ENCODE assay signal across 7 cellular contexts in the genomic region with DNA sequence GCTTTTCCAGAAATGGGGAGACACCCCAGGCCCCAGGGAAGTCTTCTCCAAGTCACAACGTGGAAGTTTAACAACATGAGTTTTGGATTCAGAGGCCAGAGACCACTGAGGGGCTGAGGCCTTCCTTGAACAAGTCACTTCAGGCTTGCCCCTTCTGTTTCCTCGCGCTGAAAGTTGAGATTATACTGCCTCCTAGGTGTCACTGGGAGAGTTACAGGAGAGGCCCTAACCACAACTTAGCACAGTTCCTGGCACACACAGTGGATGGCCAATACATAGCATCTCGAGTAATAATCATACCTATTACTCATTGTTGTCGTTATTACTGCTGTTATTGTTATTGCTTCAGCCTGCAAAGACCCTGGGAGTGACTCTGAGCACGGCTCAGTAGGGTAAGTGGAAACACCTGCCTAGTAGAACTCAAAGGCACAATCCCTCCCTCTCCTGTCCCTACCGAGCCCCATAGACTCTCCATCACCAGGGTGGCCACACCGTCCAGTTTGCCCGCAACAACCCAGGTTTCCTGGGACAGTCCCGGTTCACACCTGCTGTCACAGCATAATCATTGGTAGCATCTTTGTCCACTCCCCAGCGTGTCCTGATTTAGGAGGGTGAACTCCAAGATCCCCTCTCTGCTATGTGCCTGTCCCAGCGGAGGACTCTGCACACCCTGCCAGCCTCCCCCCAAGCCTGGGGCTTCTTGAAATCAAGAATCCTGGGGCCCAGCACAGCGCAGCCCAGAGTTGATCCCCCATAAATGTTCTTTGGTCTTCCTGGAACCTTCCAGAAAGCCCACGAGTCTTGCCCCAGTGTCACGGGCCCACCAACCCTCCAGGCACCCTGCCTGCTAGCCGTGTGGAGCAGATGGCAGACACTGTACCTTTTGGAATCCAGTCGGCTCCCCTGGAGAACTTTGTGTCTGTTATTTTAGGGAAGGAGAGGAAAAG.
DNase-seq lines count a peak whose midpoint lies in the region; ATAC-seq and TF ChIP-seq lines count a peak whose summit lies in the region.

No MANE protein-coding gene starts in this region.

- H3K9me3 ChIP-seq in DND-41 (ENCODE audit: insufficient read depth, low read length, severe bottlenecking) (no peaks in the 10 kb centered on the region), ascending aorta (no peaks in the 10 kb centered on the region), uterus (no peaks in the 10 kb centered on the region)

- H3K4me1 Mint-ChIP-seq in activated T-helper 2 cell treated with anti-CD3 and anti-CD28 coated beads, Interferon-gamma antibody, Interleukin-2, Interleukin-4, amounts not matched to agents 10 μg/mL and 5 μg/mL and 100 μg/mL, durations not matched to agents 14 hours and 24 hours and 36 hours (ENCODE audit: low read depth), result no peaks in the 10 kb centered on the region

- no peaks in the 10 kb centered on the region for H3K79me2 ChIP-seq in DND-41 (ENCODE audit: insufficient read depth, low read length)

- TF ChIP-seq POLR2A in uterus (IDR thresholded peaks at IDR 0.05), result no peak

- TF ChIP-seq CTCF in DND-41 (IDR thresholded peaks at IDR 0.05; ENCODE audit: borderline replicate concordance, extremely low read depth, low read length, poor library complexity, severe bottlenecking) (peak; percentile 74), HL-60 (IDR thresholded peaks at IDR 0.05; ENCODE audit: insufficient read depth, low read length) (peak; percentile 42), ascending aorta (IDR thresholded peaks at IDR 0.05) (peak in 2 of 3 experiments; percentile 23 to 37), kidney epithelial cell (IDR thresholded peaks at IDR 0.05; ENCODE audit: insufficient read depth, low read length, poor library complexity, severe bottlenecking) (peak; percentile 67), uterus (IDR thresholded peaks at IDR 0.05) (peak in 3 of 4 experiments; percentile 27 to 43 (median 38))

- no peak overlapping the region for H3K27ac ChIP-seq in DND-41 (ENCODE audit: low read length)
- no peak overlapping the region for H3K27ac ChIP-seq in HL-60 (replicated peaks)
- H3K27ac ChIP-seq in ascending aorta, result no peak overlapping the region
- peak overlapping the region in 1 of 2 donors; percentile 25 for H3K27ac ChIP-seq in uterus

- peaks cover 4% of the 10 kb centered on the region for H3K9me3 Mint-ChIP-seq in activated T-helper 2 cell treated with anti-CD3 and anti-CD28 coated beads, Interferon-gamma antibody, Interleukin-2, Interleukin-4, amounts not matched to agents 10 μg/mL and 5 μg/mL and 100 μg/mL, durations not matched to agents 14 hours and 24 hours and 36 hours

- H3K4me3 ChIP-seq in DND-41 (ENCODE audit: low read depth in 1 of 2, low read length in 2 of 2) (no peak overlapping the region), HL-60 (replicated peaks; ENCODE audit: insufficient read depth, low read length) (no peak overlapping the region), ascending aorta (no peak overlapping the region), kidney epithelial cell (ENCODE audit: low read depth, low read length) (no peak overlapping the region), uterus (no peak overlapping the region)

- H3K27me3 Mint-ChIP-seq in activated T-helper 2 cell treated with anti-CD3 and anti-CD28 coated beads, Interferon-gamma antibody, Interleukin-2, Interleukin-4, amounts not matched to agents 10 μg/mL and 5 μg/mL and 100 μg/mL, durations not matched to agents 14 hours and 24 hours and 36 hours (ENCODE audit: low read depth), result no peaks in the 10 kb centered on the region

- H2AFZ ChIP-seq in DND-41 (ENCODE audit: low read depth, low read length), result no peak overlapping the region

- no peak overlapping the region for H3K4me3 Mint-ChIP-seq in activated T-helper 2 cell treated with anti-CD3 and anti-CD28 coated beads, Interferon-gamma antibody, Interleukin-2, Interleukin-4, amounts not matched to agents 10 μg/mL and 5 μg/mL and 100 μg/mL, durations not matched to agents 14 hours and 24 hours and 36 hours (ENCODE audit: low read depth)

- H3K27ac Mint-ChIP-seq in activated T-helper 2 cell treated with anti-CD3 and anti-CD28 coated beads, Interferon-gamma antibody, Interleukin-2, Interleukin-4, amounts not matched to agents 10 μg/mL and 5 μg/mL and 100 μg/mL, durations not matched to agents 14 hours and 24 hours and 36 hours, result no peak overlapping the region

- DNase-seq in DND-41, result peak; percentile 24
- DNase-seq in HL-60 (ENCODE audit: low read depth in 1 of 2, low spot score in 1 of 2), result peak in 1 of 2 experiments; percentile 20
- DNase-seq in ascending aorta (ENCODE audit: low spot score in 2 of 2), result no peak
- DNase-seq in kidney epithelial cell (ENCODE audit: low read depth), result no peak
- no peak for DNase-seq in uterus
- DNase-seq in activated T-helper 2 cell treated with anti-CD3 and anti-CD28 coated beads, Interferon-gamma antibody, Interleukin-2, Interleukin-4, amounts not matched to agents 10 μg/mL and 5 μg/mL and 100 μg/mL, durations not matched to agents 14 hours and 24 hours and 36 hours (ENCODE audit: low spot score), result no peak

- H3K27me3 ChIP-seq in DND-41 (ENCODE audit: insufficient read depth, low read length, poor library complexity) (no peaks in the 10 kb centered on the region), HL-60 (ENCODE audit: insufficient read depth, poor library complexity, severe bottlenecking) (no peaks in the 10 kb centered on the region), ascending aorta (no peaks in the 10 kb centered on the region), kidney epithelial cell (ENCODE audit: control insufficient read depth, insufficient read depth, low read length) (no peaks in the 10 kb centered on the region), uterus (no peaks in the 10 kb centered on the region)

- H3K36me3 ChIP-seq in DND-41 (ENCODE audit: insufficient read depth, low read length) (no peaks in the 10 kb centered on the region), ascending aorta (peaks cover 28 to 66% of the 10 kb centered on the region in 2 donors), kidney epithelial cell (ENCODE audit: control insufficient read depth, insufficient read depth, low read length) (no peaks in the 10 kb centered on the region), uterus (no peaks in the 10 kb centered on the region)

- ATAC-seq in DND-41 (ENCODE audit: insufficient read depth, low read depth) (peak; percentile 76), HG03095 (IDR thresholded peaks at IDR 0.05; ENCODE audit: unreplicated experiment) (no peak)

- H4K20me1 ChIP-seq in DND-41 (ENCODE audit: insufficient read depth, low read length), result no peaks in the 10 kb centered on the region

- no peak overlapping the region for H3K4me2 ChIP-seq in DND-41 (ENCODE audit: insufficient read depth, low read length)

- no peak overlapping the region for H3K9ac ChIP-seq in DND-41 (ENCODE audit: low read depth, low read length)

- H3K36me3 Mint-ChIP-seq in activated T-helper 2 cell treated with anti-CD3 and anti-CD28 coated beads, Interferon-gamma antibody, Interleukin-2, Interleukin-4, amounts not matched to agents 10 μg/mL and 5 μg/mL and 100 μg/mL, durations not matched to agents 14 hours and 24 hours and 36 hours (ENCODE audit: low read depth), result peaks cover 58% of the 10 kb centered on the region

- intact Hi-C loops in ascending aorta (cut with DNase I), result loop anchor here (2.0 kb wide), 1 partner anchor 743 kb away; no protein-coding TSS in a partner anchor
- intact Hi-C loops in uterus (cut with DNase I; ENCODE audit: low total_unique reads), result no loop called here
- intact Hi-C loops in activated T-helper 2 cell treated with anti-CD3 and anti-CD28 coated beads, Interferon-gamma antibody, Interleukin-2, Interleukin-4, amounts not matched to agents 10 μg/mL and 5 μg/mL and 100 μg/mL, durations not matched to agents 14 hours and 24 hours and 36 hours (cut with micrococcal nuclease), result no loop called here

- H3K4me1 ChIP-seq in DND-41 (ENCODE audit: insufficient read depth, low read length) (no peaks in the 10 kb centered on the region), ascending aorta (no peaks in the 10 kb centered on the region), uterus (no peaks in the 10 kb centered on the region)
